ENCODE assay signal across 27 cellular contexts in genomic region chr11:101955278-101955677, GRCh38. TPM values are rescaled to one million over a fixed set of nuclear protein-coding genes. Genes with fewer than 3 reads are reported as not detected.
DNase-seq lines count a peak whose midpoint lies in the region; ATAC-seq and TF ChIP-seq lines count a peak whose summit lies in the region.
"Had no signal": no experiment of that assay in that cellular context is flagged by ENCODE, and none has a peak within 500 bp of the region (broad histone marks: within the 10 kb centered on the region; RNA-seq: fewer than 3 reads in every experiment).

No MANE protein-coding gene starts in this region.

- H3K36me3 ChIP-seq in liver (ENCODE audit: control insufficient read depth in 4 of 4, insufficient read depth in 3 of 4, low read depth in 1 of 4, low read length in 3 of 4) (no peaks in the 10 kb centered on the region), endodermal cell (ENCODE audit: control insufficient read depth, insufficient read depth, low read length) (no peaks in the 10 kb centered on the region)
- H3K36me3 ChIP-seq: BE2C, BLaER1 had no signal

- no peaks in the 10 kb centered on the region for H3K4me1 ChIP-seq in liver (ENCODE audit: control insufficient read depth in 4 of 4, insufficient read depth in 4 of 4, low read length in 3 of 4)
- H3K4me1 ChIP-seq in endodermal cell (ENCODE audit: control insufficient read depth, insufficient read depth, low read length) = no peaks in the 10 kb centered on the region
- H3K4me1 ChIP-seq: BE2C, BLaER1 had no signal

- no peak for TF ChIP-seq RAD21 in liver (IDR thresholded peaks at IDR 0.05)

- H3K27me3 Mint-ChIP-seq in endodermal cell (ENCODE audit: insufficient read depth) = no peaks in the 10 kb centered on the region
- H3K27me3 Mint-ChIP-seq: CD4-positive, alpha-beta memory T cell; CD4-positive, CD25-positive, alpha-beta regulatory T cell; CD8-positive, alpha-beta memory T cell had no signal

- 62% methylated on average over 3 of the region's 3 CpGs for WGBS in liver
- WGBS in endodermal cell (ENCODE audit: insufficient coverage in 1 of 2, insufficient read length in 1 of 2), 2 experiments = 89 to 90% methylated on average over 3 of the region's 3 CpGs

- H3K4me3 Mint-ChIP-seq in endodermal cell = no peak overlapping the region
- H3K4me3 Mint-ChIP-seq: CD14-positive monocyte; CD4-positive, alpha-beta memory T cell; CD4-positive, CD25-positive, alpha-beta regulatory T cell; CD8-positive, alpha-beta memory T cell had no signal

- H3K27me3 ChIP-seq in liver (ENCODE audit: control insufficient read depth in 4 of 4, insufficient read depth in 4 of 4, low read length in 3 of 4) = no peaks in the 10 kb centered on the region
- no peaks in the 10 kb centered on the region for H3K27me3 ChIP-seq in endodermal cell (ENCODE audit: control insufficient read depth, insufficient read depth, low read length, poor library complexity, severe bottlenecking)
- H3K27me3 ChIP-seq: BE2C, BLaER1 had no signal

- H3K27ac ChIP-seq in liver (ENCODE audit: low read depth in 1 of 2, low read length in 2 of 2) = no peak overlapping the region
- no peak overlapping the region for H3K27ac ChIP-seq in endodermal cell (ENCODE audit: low read depth, low read length)
- H3K27ac ChIP-seq: BLaER1 had no signal

- TF ChIP-seq CTCF in liver (IDR thresholded peaks at IDR 0.05; ENCODE audit: low read depth, low read length, missing input control) = no peak
- TF ChIP-seq CTCF in endodermal cell (conservative IDR thresholded peaks at IDR 0.05) = no peak

- no peak for DNase-seq in left lobe of liver (ENCODE audit: low spot score)
- no peak for DNase-seq in RKO (ENCODE audit: low spot score)
- no peak for DNase-seq in endodermal cell
- DNase-seq: 8988T; ACHN; BE2C; C1 segment of cervical spinal cord; CD4-positive, alpha-beta memory T cell; CD4-positive, CD25-positive, alpha-beta regulatory T cell; CD8-positive, alpha-beta memory T cell; COR-L47; DMS 273 treated with DMSO at 0.1 percent for 48 hours; DMS153; DMS53; DMS79; DND-41; EL; GDM1 had no signal

- peak; percentile 86 for ATAC-seq in left lobe of liver
- no peak for ATAC-seq in GM18873 (IDR thresholded peaks at IDR 0.05; ENCODE audit: low FRiP score, unreplicated experiment)
- ATAC-seq: GM12878 had no signal

- no peaks in the 10 kb centered on the region for H3K4me1 Mint-ChIP-seq in endodermal cell
- H3K4me1 Mint-ChIP-seq: CD14-positive monocyte; CD4-positive, alpha-beta memory T cell; CD4-positive, CD25-positive, alpha-beta regulatory T cell; CD8-positive, alpha-beta memory T cell had no signal

- no peaks in the 10 kb centered on the region for H3K36me3 Mint-ChIP-seq in endodermal cell (ENCODE audit: low read depth)
- H3K36me3 Mint-ChIP-seq: CD14-positive monocyte had no signal

- H3K4me3 ChIP-seq in liver (ENCODE audit: low read depth in 1 of 3, low read length in 3 of 3) (no peak overlapping the region), endodermal cell (ENCODE audit: low read length) (no peak overlapping the region)
- H3K4me3 ChIP-seq: BLaER1, GM12878 had no signal

- H3K9me3 ChIP-seq in liver (ENCODE audit: control insufficient read depth in 4 of 4, low read length in 3 of 4) (no peaks in the 10 kb centered on the region), endodermal cell (ENCODE audit: control insufficient read depth, low read length) (no peaks in the 10 kb centered on the region)
- H3K9me3 ChIP-seq: BE2C, BLaER1 had no signal

- H3K9ac ChIP-seq in liver (ENCODE audit: low read depth in 1 of 2, low read length in 2 of 2) (no peak overlapping the region), endodermal cell (ENCODE audit: extremely low read depth, low read length, poor library complexity, severe bottlenecking) (no peak overlapping the region)
- H3K9ac ChIP-seq: BLaER1 had no signal

- H3K27ac Mint-ChIP-seq in endodermal cell = no peak overlapping the region
- H3K27ac Mint-ChIP-seq: CD14-positive monocyte; CD4-positive, alpha-beta memory T cell; CD4-positive, CD25-positive, alpha-beta regulatory T cell; CD8-positive, alpha-beta memory T cell had no signal

- no peaks in the 10 kb centered on the region for H3K9me3 Mint-ChIP-seq in endodermal cell
- H3K9me3 Mint-ChIP-seq: CD4-positive, CD25-positive, alpha-beta regulatory T cell had no signal

TF ChIP-seq in liver, 16 proteins besides CTCF, POLR2A, EP300 and RAD21:
- TF ChIP-seq GABPA (IDR thresholded peaks at IDR 0.05 in 1 of 2, conservative IDR thresholded peaks at IDR 0.05 in 1 of 2) (no peak), HNF4A (conservative IDR thresholded peaks at IDR 0.05) (peak in 1 of 2 donors; percentile 19), RXRA (IDR thresholded peaks at IDR 0.05) (peak; percentile 68 to 79)
TF ChIP-seq in liver: peak in this region for 2.

RNA-seq across cellular contexts. Expression of gene ANGPTL5, which starts 39.0 kb away (rescaled TPM):
- total RNA-seq in left lobe of liver (not detected), liver (not detected), endodermal cell (not detected)
- not detected for polyA plus RNA-seq in liver
- polyA plus RNA-seq in endodermal cell (2013, experiment 1 of 2) = not detected
- not detected for polyA plus RNA-seq in endodermal cell (2013, experiment 2 of 2)
- total RNA-seq: A673; CD4-positive, alpha-beta memory T cell; CD4-positive, CD25-positive, alpha-beta regulatory T cell; CD8-positive, alpha-beta memory T cell; Daoy; G401; GM12878 had no signal
- polyA plus RNA-seq: AG04450; CD14-positive monocyte; CD4-positive, alpha-beta memory T cell; CD8-positive, alpha-beta memory T cell; GM12878 had no signal

RNA-seq across cellular contexts. Expression of gene CEP126, which starts 40.5 kb away (rescaled TPM):
- 0.10 TPM for total RNA-seq in left lobe of liver
- under 1 TPM; 0.25 to 0.75 TPM for total RNA-seq in liver
- under 1 TPM; 0.02 to 0.07 TPM for polyA plus RNA-seq in liver
- total RNA-seq in endodermal cell = 1 to 10 TPM; 1.9 to 3.2 TPM
- polyA plus RNA-seq in endodermal cell (2013, experiment 1 of 2) = 4.1 TPM
- polyA plus RNA-seq in endodermal cell (2013, experiment 2 of 2) = 4.8 TPM
- total RNA-seq: GM12878 had no signal
